Comparison of ENCODE assay signal across 11 cellular contexts in the genomic region with DNA sequence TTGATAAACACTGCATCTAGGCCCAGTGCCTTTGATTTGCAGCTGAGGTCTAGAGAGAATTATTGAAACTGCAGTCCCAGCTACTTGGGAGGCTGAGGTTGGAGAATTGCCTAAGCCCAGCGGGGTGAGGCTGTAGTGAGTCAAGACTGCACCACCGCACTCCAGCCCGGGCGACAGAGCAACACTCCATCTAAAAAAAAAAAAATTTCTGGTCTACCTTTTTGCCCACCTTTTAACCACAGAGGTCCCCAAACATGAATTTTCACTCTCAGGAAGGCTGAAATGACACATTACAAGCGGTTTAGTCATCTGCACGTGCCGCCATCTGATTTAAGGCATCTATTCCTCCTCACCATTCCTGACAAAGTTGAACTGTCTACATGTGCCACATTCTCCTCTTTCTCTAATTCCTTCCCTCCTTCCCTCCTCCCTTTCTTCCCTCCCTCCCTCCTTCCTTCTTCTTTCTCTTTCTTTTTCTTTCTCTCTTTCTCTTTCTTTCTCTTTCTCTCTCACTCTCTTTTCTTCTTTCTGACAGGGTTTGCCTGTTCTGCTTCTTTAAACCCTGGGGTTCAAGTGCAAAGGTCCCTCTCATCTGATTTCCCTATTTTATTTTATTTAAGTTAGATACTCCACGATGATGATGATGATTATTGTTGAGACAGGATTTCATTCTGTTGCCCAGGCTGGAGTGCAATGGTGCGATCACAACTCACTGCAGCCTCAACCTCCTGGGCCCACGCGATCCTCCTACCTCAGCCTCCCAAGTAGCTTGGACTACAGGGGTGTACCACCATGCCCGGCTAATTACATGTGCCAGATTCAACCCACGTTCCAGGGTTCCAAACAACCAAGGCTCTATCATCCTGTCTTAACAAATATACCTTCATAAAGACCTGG.
DNase-seq lines count a peak whose midpoint lies in the region; ATAC-seq lines count a peak whose summit lies in the region.
"Had no signal": no experiment of that assay in that cellular context is flagged by ENCODE, and none has a peak within 500 bp of the region (broad histone marks: within the 10 kb centered on the region; RNA-seq: fewer than 3 reads in every experiment).

No MANE protein-coding gene starts in this region.

- peaks cover 1% of the 10 kb centered on the region for H3K27me3 Mint-ChIP-seq in activated naive CD4-positive, alpha-beta T cell treated with anti-CD3 and anti-CD28 coated beads, Interleukin-2, amount 10 ng/mL, durations not matched to agents 7 days and 5 days
- H3K27me3 Mint-ChIP-seq in memory B cell = no peaks in the 10 kb centered on the region

- H3K27ac Mint-ChIP-seq in activated naive CD4-positive, alpha-beta T cell treated with anti-CD3 and anti-CD28 coated beads, Interleukin-2, amount 10 ng/mL, durations not matched to agents 7 days and 5 days = no peak overlapping the region
- H3K27ac Mint-ChIP-seq in memory B cell = no peak overlapping the region
- H3K27ac Mint-ChIP-seq: WTC11 had no signal

- H3K9me3 Mint-ChIP-seq in activated naive CD4-positive, alpha-beta T cell treated with anti-CD3 and anti-CD28 coated beads, Interleukin-2, amount 10 ng/mL, durations not matched to agents 7 days and 5 days = no peaks in the 10 kb centered on the region
- H3K9me3 Mint-ChIP-seq in memory B cell = no peaks in the 10 kb centered on the region

- peak; percentile 53 for DNase-seq in activated naive CD4-positive, alpha-beta T cell treated with Interleukin-2 at 50 U/mL for 16 hours
- no peak for DNase-seq in activated naive CD4-positive, alpha-beta T cell treated with anti-CD3 and anti-CD28 coated beads, Interleukin-2, amount 10 ng/mL, durations not matched to agents 7 days and 5 days
- peak; percentile 76 for DNase-seq in activated CD8-positive, alpha-beta memory T cell treated with anti-CD3 and anti-CD28 coated beads, Interleukin-2, amount 50 U/mL, for 48 hours
- DNase-seq in memory B cell (ENCODE audit: low spot score in 2 of 2) (no peak), stromal cell of bone marrow (ENCODE audit: low read depth) (peak; percentile 59), globus pallidus (ENCODE audit: low spot score) (no peak), amygdala (lab: John Stamatoyannopoulos, UW) (no peak)
- DNase-seq: NCI-H1930 had no signal

- ATAC-seq in memory B cell (ENCODE audit: low read depth) (no peak), GM18909 (IDR thresholded peaks at IDR 0.05; ENCODE audit: poor library complexity, unreplicated experiment) (no peak)
- ATAC-seq: Panc1, WTC11 had no signal

- CTCF ChIA-PET in activated naive CD4-positive, alpha-beta T cell treated with anti-CD3 and anti-CD28 coated beads, Interleukin-2, amount 10 ng/mL, durations not matched to agents 7 days and 5 days (lab: Charles Lee) = no interaction called here

- peaks cover 10% of the 10 kb centered on the region for H3K36me3 Mint-ChIP-seq in activated naive CD4-positive, alpha-beta T cell treated with anti-CD3 and anti-CD28 coated beads, Interleukin-2, amount 10 ng/mL, durations not matched to agents 7 days and 5 days
- H3K36me3 Mint-ChIP-seq in memory B cell = no peaks in the 10 kb centered on the region

- H3K4me3 Mint-ChIP-seq in activated naive CD4-positive, alpha-beta T cell treated with anti-CD3 and anti-CD28 coated beads, Interleukin-2, amount 10 ng/mL, durations not matched to agents 7 days and 5 days = no peak overlapping the region
- peak overlapping the region; percentile 51 for H3K4me3 Mint-ChIP-seq in memory B cell
- H3K4me3 Mint-ChIP-seq: WTC11 had no signal

- H3K4me1 Mint-ChIP-seq in activated naive CD4-positive, alpha-beta T cell treated with anti-CD3 and anti-CD28 coated beads, Interleukin-2, amount 10 ng/mL, durations not matched to agents 7 days and 5 days = peaks cover 49% of the 10 kb centered on the region
- H3K4me1 Mint-ChIP-seq in memory B cell = peaks cover 22% of the 10 kb centered on the region

Comparison
In these comparisons a context has a peak if more than half of its experiments do, and no peak if none do; other contexts are left out.
1. DNase-seq: peak in activated naive CD4-positive, alpha-beta T cell treated with Interleukin-2 at 50 U/mL for 16 hours (single experiment), activated CD8-positive, alpha-beta memory T cell treated with anti-CD3 and anti-CD28 coated beads, Interleukin-2, amount 50 U/mL, for 48 hours (single experiment) and stromal cell of bone marrow (single experiment); none in activated naive CD4-positive, alpha-beta T cell treated with anti-CD3 and anti-CD28 coated beads, Interleukin-2, amount 10 ng/mL, durations not matched to agents 7 days and 5 days (single experiment), memory B cell (0 of 2), globus pallidus (single experiment) and amygdala (0 of 56).